In genomic region chr15:63013052-63013808, GRCh38 we compare ENCODE assay signal across 11 cellular contexts. TPM values are rescaled to one million over a fixed set of nuclear protein-coding genes. Genes with fewer than 3 reads are reported as not detected.
DNase-seq lines count a peak whose midpoint lies in the region; ATAC-seq and TF ChIP-seq lines count a peak whose summit lies in the region.
"Had no signal": no experiment of that assay in that cellular context is flagged by ENCODE, and none has a peak within 500 bp of the region (broad histone marks: within the 10 kb centered on the region; RNA-seq: fewer than 3 reads in every experiment).

No MANE protein-coding gene starts in this region.

- no peaks in the 10 kb centered on the region for H3K36me3 Mint-ChIP-seq in HFFc6 (ENCODE audit: low read depth)
- no peaks in the 10 kb centered on the region for H3K36me3 Mint-ChIP-seq in activated naive CD8-positive, alpha-beta T cell treated with anti-CD3 and anti-CD28 coated beads, Interleukin-2, amount 50 U/mL, for 24 hours (ENCODE audit: low read depth)

- no peaks in the 10 kb centered on the region for H3K36me3 ChIP-seq in adipocyte (ENCODE audit: control insufficient read depth, insufficient read depth, low read length, severe bottlenecking)
- H3K36me3 ChIP-seq in adrenal gland (replicated peaks in 1 of 2), result no peaks in the 10 kb centered on the region

- no peaks in the 10 kb centered on the region for H3K27me3 Mint-ChIP-seq in HFFc6 (ENCODE audit: insufficient read depth)
- no peaks in the 10 kb centered on the region for H3K27me3 Mint-ChIP-seq in activated naive CD8-positive, alpha-beta T cell treated with anti-CD3 and anti-CD28 coated beads, Interleukin-2, amount 50 U/mL, for 24 hours

- H3K27ac Mint-ChIP-seq in HFFc6, result peak overlapping the region; percentile 86
- no peak overlapping the region for H3K27ac Mint-ChIP-seq in activated naive CD8-positive, alpha-beta T cell treated with anti-CD3 and anti-CD28 coated beads, Interleukin-2, amount 50 U/mL, for 24 hours

- 68 to 73% (median 69%) methylated on average over 11 of the region's 11 CpGs for WGBS in adrenal gland, 4 donors

- no peak for TF ChIP-seq POLR2A in adrenal gland (IDR thresholded peaks at IDR 0.05)

- TF ChIP-seq CTCF in HFFc6 (IDR thresholded peaks at IDR 0.05) (no peak), foreskin keratinocyte (conservative IDR thresholded peaks at IDR 0.05) (no peak), adrenal gland (IDR thresholded peaks at IDR 0.05) (no peak)

- H3K9me3 ChIP-seq in adipocyte (ENCODE audit: control insufficient read depth, low read length) (no peaks in the 10 kb centered on the region), adrenal gland (replicated peaks in 1 of 3) (no peaks in the 10 kb centered on the region)

- H3K4me3 Mint-ChIP-seq in HFFc6, result peak overlapping the region; percentile 64
- no peak overlapping the region for H3K4me3 Mint-ChIP-seq in activated naive CD8-positive, alpha-beta T cell treated with anti-CD3 and anti-CD28 coated beads, Interleukin-2, amount 50 U/mL, for 24 hours

- peak overlapping the region; percentile 33 for H3K9ac ChIP-seq in adipocyte (ENCODE audit: low read length)

- H3K27me3 ChIP-seq in adipocyte (replicated peaks; ENCODE audit: control insufficient read depth, insufficient read depth, low read length) (no peaks in the 10 kb centered on the region), foreskin keratinocyte (no peaks in the 10 kb centered on the region), adrenal gland (no peaks in the 10 kb centered on the region)
- H3K27me3 ChIP-seq: dorsolateral prefrontal cortex had no signal

- H3K4me3 ChIP-seq in adipocyte (ENCODE audit: low read length) (no peak overlapping the region), skeletal muscle cell (ENCODE audit: low read depth, low read length) (no peak overlapping the region), adrenal gland (no peak overlapping the region)
- H3K4me3 ChIP-seq: dorsolateral prefrontal cortex had no signal

- ATAC-seq in foreskin keratinocyte (peak; percentile 57), GM21526 (IDR thresholded peaks at IDR 0.05; ENCODE audit: low FRiP score, unreplicated experiment) (no peak), GM21360 (IDR thresholded peaks at IDR 0.05; ENCODE audit: unreplicated experiment) (no peak)
- no peak for ATAC-seq in activated naive CD8-positive, alpha-beta T cell treated with anti-CD3 and anti-CD28 coated beads, Interleukin-2, amount 50 U/mL, for 24 hours

- intact Hi-C loops in adrenal gland (cut with DNase I), result no loop called here

- no peaks in the 10 kb centered on the region for H3K9me3 Mint-ChIP-seq in HFFc6
- no peaks in the 10 kb centered on the region for H3K9me3 Mint-ChIP-seq in activated naive CD8-positive, alpha-beta T cell treated with anti-CD3 and anti-CD28 coated beads, Interleukin-2, amount 50 U/mL, for 24 hours

- peaks cover 30% of the 10 kb centered on the region for H3K4me1 ChIP-seq in adipocyte (ENCODE audit: control insufficient read depth, insufficient read depth, low read length)
- peaks cover 7% of the 10 kb centered on the region for H3K4me1 ChIP-seq in foreskin keratinocyte
- H3K4me1 ChIP-seq in adrenal gland (replicated peaks in 1 of 2), result peaks cover 4 to 10% of the 10 kb centered on the region in 2 donors

- H3K4me1 Mint-ChIP-seq in HFFc6 (ENCODE audit: low read depth), result peaks cover 49% of the 10 kb centered on the region
- H3K4me1 Mint-ChIP-seq in activated naive CD8-positive, alpha-beta T cell treated with anti-CD3 and anti-CD28 coated beads, Interleukin-2, amount 50 U/mL, for 24 hours, result no peaks in the 10 kb centered on the region

- DNase-seq in HFFc6, result peak; percentile 73
- peak; percentile 65 for DNase-seq in adipocyte (ENCODE audit: low read depth)
- peak in 1 of 2 donors; percentile 77 for DNase-seq in foreskin keratinocyte
- peak; percentile 81 for DNase-seq in skeletal muscle cell (ENCODE audit: low read depth)
- no peak for DNase-seq in adrenal gland
- no peak for DNase-seq in activated naive CD8-positive, alpha-beta T cell treated with anti-CD3 and anti-CD28 coated beads, Interleukin-2, amount 50 U/mL, for 24 hours
- DNase-seq: dorsolateral prefrontal cortex, GDM1, NCI-H2171 treated with DMSO at 0.1 percent for 48 hours had no signal

- H3K27ac ChIP-seq in foreskin keratinocyte (no peak overlapping the region), adrenal gland (no peak overlapping the region)

RNA-seq across cellular contexts. Expression of gene TPM1, which starts 29.3 kb away (rescaled TPM):
- 1,000 to 10,000 TPM; 1,264 to 1,620 (median 1,342) TPM for total RNA-seq in HFFc6 (2021; fragmentation: NEBNext Ultra II Directional; extraction: Animal tissue kit (Norgen Biotek cat#: 25700))
- total RNA-seq in foreskin keratinocyte (152 and 167 TPM in 2 replicates), adrenal gland (100 to 1,000 TPM in 6 of 8 donors, 10 to 100 TPM in 2; 81.8 to 217 (median 157) TPM)
- polyA plus RNA-seq in foreskin keratinocyte (116 and 124 TPM in 2 replicates), adrenal gland (100 to 1,000 TPM; 162 to 246 (median 205) TPM)

Comparison
In these comparisons a context has a peak if more than half of its experiments do, and no peak if none do; other contexts are left out.
1. DNase-seq: peak in HFFc6 (single experiment), adipocyte (single experiment) and skeletal muscle cell (single experiment); none in adrenal gland (0 of 7) and activated naive CD8-positive, alpha-beta T cell treated with anti-CD3 and anti-CD28 coated beads, Interleukin-2, amount 50 U/mL, for 24 hours (single experiment).